23 cellular contexts compared by ENCODE assay signal in the genomic region with DNA sequence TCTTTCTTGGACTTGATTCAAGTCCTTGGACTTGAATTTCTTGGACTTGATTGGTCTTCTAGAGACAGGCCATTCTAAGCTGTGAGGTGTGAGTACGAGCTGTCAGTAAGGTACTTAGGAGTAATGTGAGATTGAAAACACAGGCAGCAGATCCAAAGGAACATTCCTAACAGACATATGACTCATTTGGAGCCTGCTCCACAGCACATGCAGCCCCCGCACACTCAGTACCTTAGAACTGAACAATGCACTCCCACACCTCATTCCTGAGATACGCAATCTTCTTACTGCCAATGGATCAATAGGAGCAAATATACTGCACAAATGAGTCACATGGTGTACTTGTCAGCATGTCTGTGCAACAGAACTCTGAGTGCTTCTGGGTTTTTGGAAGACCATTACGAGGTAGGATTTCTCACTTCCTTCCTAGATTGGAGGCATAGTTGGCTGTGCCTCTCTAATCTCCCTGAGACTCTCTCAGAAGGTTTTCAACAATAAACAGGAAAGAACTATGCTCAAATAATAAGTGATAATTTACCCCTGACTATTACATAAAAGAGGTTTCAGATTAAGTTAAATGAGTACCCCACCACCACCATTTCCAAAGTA.
DNase-seq lines count a peak whose midpoint lies in the region; ATAC-seq and TF ChIP-seq lines count a peak whose summit lies in the region.
"Had no signal": no experiment of that assay in that cellular context is flagged by ENCODE, and none has a peak within 500 bp of the region (broad histone marks: within the 10 kb centered on the region; RNA-seq: fewer than 3 reads in every experiment).

No MANE protein-coding gene starts in this region.

- peaks cover 0 to 9% (median 0%) of the 10 kb centered on the region in 11 donors for H3K9me3 ChIP-seq in heart right ventricle
- H3K9me3 ChIP-seq: BLaER1, colonic mucosa, left lung, ovary, SJSA1 had no signal

- intact Hi-C loops in heart right ventricle (cut with DNase I): loop anchor here in 3 of 10 donors (10.0 kb wide), 2 partner anchors 231 to 239 kb away; no protein-coding TSS in a partner anchor

- peak overlapping the region in 9 of 10 donors; percentile 40 to 68 (median 58) for H3K27ac ChIP-seq in heart right ventricle
- H3K27ac ChIP-seq: BLaER1, colonic mucosa, left lung, ovary, SJSA1, stomach, VCaP had no signal

- in situ Hi-C loops in astrocyte of the spinal cord (cut with HindIII; ENCODE audit: low sequenced_read_pairs) (no loop called here), GM13976 (cut with MboI; ENCODE audit: low sequenced_read_pairs, unreplicated experiment) (no loop called here)

- TF ChIP-seq CTCF in astrocyte of the spinal cord (IDR thresholded peaks at IDR 0.05; ENCODE audit: low read depth, low read length) (no peak), heart right ventricle (IDR thresholded peaks at IDR 0.05) (no peak), GM13976 (IDR thresholded peaks at IDR 0.05; ENCODE audit: borderline replicate concordance, control extremely low read depth, extremely low read depth, insufficient read depth, missing control alignments) (no peak)

- H3K36me3 ChIP-seq in heart right ventricle: no peaks in the 10 kb centered on the region
- H3K36me3 ChIP-seq: BLaER1, colonic mucosa, left lung, ovary, SJSA1, stomach had no signal

- ATAC-seq in heart right ventricle (peak; percentile 93 to 100 (median 98)), GM21737 (IDR thresholded peaks at IDR 0.05; ENCODE audit: unreplicated experiment) (no peak), HG03432 (IDR thresholded peaks at IDR 0.05; ENCODE audit: unreplicated experiment) (no peak)
- ATAC-seq: left lung, PC-3, T-helper 17 cell had no signal

- 30 to 36% methylated on average over 4 of the region's 4 CpGs for WGBS in heart right ventricle, 2 donors

- no peak overlapping the region for H3K4me3 ChIP-seq in astrocyte of the spinal cord (ENCODE audit: low read depth, low read length)
- no peak overlapping the region for H3K4me3 ChIP-seq in heart right ventricle
- H3K4me3 ChIP-seq: BLaER1, colonic mucosa, left lung, ovary, SJSA1, stomach had no signal

- no peaks in the 10 kb centered on the region for H3K27me3 ChIP-seq in heart right ventricle
- H3K27me3 ChIP-seq: BLaER1, colonic mucosa, left lung, ovary, SJSA1, stomach had no signal

- peaks cover 0 to 28% (median 0%) of the 10 kb centered on the region in 9 donors for H3K4me1 ChIP-seq in heart right ventricle
- H3K4me1 ChIP-seq: BLaER1, colonic mucosa, left lung, SJSA1, stomach had no signal

- DNase-seq in Ammon's horn (ENCODE audit: low spot score) (peak; percentile 70), astrocyte of the spinal cord (ENCODE audit: low read depth, low spot score) (peak; percentile 9), heart right ventricle (peak in 1 of 2 donors; percentile 48), mucosa of gallbladder (ENCODE audit: low spot score) (peak; percentile 75), NCI-H2081 treated with DMSO at 0.1 percent for 48 hours (lab: John Stamatoyannopoulos, UW) (no peak), GM13976 (ENCODE audit: low spot score) (no peak)
- DNase-seq: activated CD4-positive, alpha-beta T cell treated with anti-CD3 and anti-CD28 coated beads, Interleukin-2, amount 50 U/mL, for 4 hours; activated gamma-delta T cell treated with Interleukin-2 at 50 U/mL for 16 hours; colonic mucosa; H7; IMR-90; left lung; NCI-H2227 treated with DMSO at 0.1 percent for 48 hours; ovary; PC-3; stimulated activated CD4-positive, alpha-beta T cell treated with anti-CD3 and anti-CD28 coated beads, Interleukin-4, amount 100 ng/mL, for 1 hour; stomach; T-helper 17 cell had no signal

Comparison
In these comparisons a context has a peak if more than half of its experiments do, and no peak if none do; other contexts are left out.
1. DNase-seq: peak in Ammon's horn (single experiment), astrocyte of the spinal cord (single experiment) and mucosa of gallbladder (single experiment); none in NCI-H2081 treated with DMSO at 0.1 percent for 48 hours (single experiment) and GM13976 (single experiment).
2. ATAC-seq: peak in heart right ventricle (8 of 8); none in GM21737 (single experiment) and HG03432 (single experiment).